In the genomic region with DNA sequence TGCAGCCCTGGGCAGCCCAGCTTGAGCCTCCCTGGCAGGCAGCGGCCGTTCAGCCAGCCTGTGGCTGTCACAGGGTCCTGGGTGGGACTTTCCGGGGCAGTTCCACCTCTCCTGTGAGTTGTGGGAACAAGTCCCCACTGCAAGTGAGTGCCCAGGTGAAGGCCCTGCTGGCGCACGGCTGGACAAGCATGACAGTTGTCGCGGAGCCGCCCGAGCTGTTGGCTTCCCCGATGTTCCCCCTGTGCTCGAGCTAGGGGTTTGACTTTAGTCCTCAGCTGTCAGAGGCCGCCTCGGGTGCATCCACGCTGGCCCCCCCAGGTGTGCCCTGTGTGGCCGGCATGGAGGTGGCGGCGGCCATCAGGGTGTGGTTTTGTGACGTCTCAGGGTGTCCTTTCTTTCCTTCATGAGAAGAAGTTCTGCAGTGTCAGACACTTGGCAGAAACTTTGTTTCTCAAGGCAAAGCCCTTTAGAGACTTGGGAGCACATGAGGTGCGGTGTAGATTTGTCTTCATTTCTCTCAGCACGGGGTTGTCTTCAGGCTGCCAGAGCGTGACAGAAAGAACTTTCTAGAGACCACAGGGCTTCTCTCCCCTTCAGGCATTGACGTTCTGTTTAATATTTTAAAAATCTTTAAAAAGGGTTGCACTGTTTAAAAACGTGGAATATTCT, we compare ENCODE assay signal across 14 cellular contexts.
DNase-seq lines count a peak whose midpoint lies in the region; ATAC-seq and TF ChIP-seq lines count a peak whose summit lies in the region.
"Had no signal": no experiment of that assay in that cellular context is flagged by ENCODE, and none has a peak within 500 bp of the region (broad histone marks: within the 10 kb centered on the region; RNA-seq: fewer than 3 reads in every experiment).

No MANE protein-coding gene starts in this region.

- no peak for TF ChIP-seq CTCF in right atrium auricular region (IDR thresholded peaks at IDR 0.05)
- no peak for TF ChIP-seq CTCF in upper lobe of right lung (IDR thresholded peaks at IDR 0.05)

- peak overlapping the region; percentile 37 for H3K9ac ChIP-seq in iPS-15b (ENCODE audit: low read depth, low read length)

- no peaks in the 10 kb centered on the region for H3K9me3 ChIP-seq in right atrium auricular region
- H3K9me3 ChIP-seq in iPS-15b (ENCODE audit: control insufficient read depth, insufficient read depth, low read length), result no peaks in the 10 kb centered on the region
- no peaks in the 10 kb centered on the region for H3K9me3 ChIP-seq in upper lobe of right lung

- peaks cover 0 to 38% of the 10 kb centered on the region in 2 donors for H3K4me1 ChIP-seq in right atrium auricular region
- peaks cover 13% of the 10 kb centered on the region for H3K4me1 ChIP-seq in iPS-15b (ENCODE audit: control insufficient read depth, insufficient read depth, low read length)
- peaks cover 38% of the 10 kb centered on the region for H3K4me1 ChIP-seq in upper lobe of right lung

- H3K4me3 ChIP-seq in right atrium auricular region (no peak overlapping the region), iPS-15b (ENCODE audit: low read depth, low read length) (no peak overlapping the region), upper lobe of right lung (no peak overlapping the region)
- H3K4me3 ChIP-seq: cardiac muscle cell had no signal

- peak; percentile 17 for ATAC-seq in HG03460 (IDR thresholded peaks at IDR 0.05; ENCODE audit: unreplicated experiment)
- ATAC-seq in upper lobe of right lung, result no peak

- H3K36me3 ChIP-seq in right atrium auricular region, result no peaks in the 10 kb centered on the region
- H3K36me3 ChIP-seq in iPS-15b (ENCODE audit: control insufficient read depth, insufficient read depth, low read length), result peaks cover 3% of the 10 kb centered on the region
- H3K36me3 ChIP-seq in upper lobe of right lung, result no peaks in the 10 kb centered on the region
- H3K36me3 ChIP-seq: cardiac muscle cell had no signal

- DNase-seq in right atrium auricular region (ENCODE audit: low spot score) (peak; percentile 54), cardiac septum (ENCODE audit: low spot score) (no peak), upper lobe of right lung (peak; percentile 60), Ammon's horn (ENCODE audit: low spot score) (no peak), putamen (ENCODE audit: low spot score) (no peak)
- no peak for DNase-seq in stimulated activated CD4-positive, alpha-beta T cell treated with anti-CD3 and anti-CD28 coated beads, Interleukin-2, amount 100 ng/mL, for 48 hours
- DNase-seq: activated CD4-positive, alpha-beta T cell treated with anti-CD3 and anti-CD28 coated beads, Interleukin-2, amount 50 U/mL, for 48 hours; activated gamma-delta T cell; mesendoderm; NCI-H1092 treated with DMSO at 0.1 percent for 48 hours; NCI-H524 had no signal

- H3K27ac ChIP-seq in right atrium auricular region (no peak overlapping the region), upper lobe of right lung (peak overlapping the region; percentile 58)
- H3K27ac ChIP-seq: cardiac muscle cell had no signal

- H3K27me3 ChIP-seq in right atrium auricular region (no peaks in the 10 kb centered on the region), iPS-15b (ENCODE audit: control insufficient read depth, insufficient read depth, low read length) (peaks cover 2% of the 10 kb centered on the region), upper lobe of right lung (no peaks in the 10 kb centered on the region)

- intact Hi-C loops in cardiac septum (cut with DNase I), result no loop called here
- intact Hi-C loops in upper lobe of right lung (cut with DNase I), result no loop called here

Comparison
In these comparisons a context has a peak if more than half of its experiments do, and no peak if none do; other contexts are left out.
1. DNase-seq: peak in right atrium auricular region (single experiment) and upper lobe of right lung (single experiment); none in cardiac septum (single experiment), stimulated activated CD4-positive, alpha-beta T cell treated with anti-CD3 and anti-CD28 coated beads, Interleukin-2, amount 100 ng/mL, for 48 hours (0 of 2), Ammon's horn (single experiment) and putamen (single experiment).